ENCODE assay signal across 1 cellular context in genomic region chr19:1065606-1066109, GRCh38.
TF ChIP-seq lines count a peak whose summit lies in the region.

No MANE protein-coding gene starts in this region.

TF ChIP-seq in HepG2, 621 proteins besides CTCF, POLR2A, EP300 and RAD21 (continued from another document and continues in another):
- TF ChIP-seq AKNA (CRISPR knock-in tag; IDR thresholded peaks at IDR 0.05; ENCODE audit: borderline replicate concordance): no peak
- no peak for TF ChIP-seq ZFP36L1 (CRISPR knock-in tag; IDR thresholded peaks at IDR 0.05)
- TF ChIP-seq SRSF1 (optimal IDR thresholded peaks at IDR 0.05; ENCODE audit: low read depth, low read length): peak; percentile 30
- TF ChIP-seq RBM22 (optimal IDR thresholded peaks at IDR 0.05; ENCODE audit: low read length): no peak
- peak; percentile 52; the same call in 1 of the 2 replicates for TF ChIP-seq ZNF337 (CRISPR knock-in tag; IDR thresholded peaks at IDR 0.05; ENCODE audit: borderline replicate concordance, low read depth)
- TF ChIP-seq RBFOX2 (IDR thresholded peaks at IDR 0.05; ENCODE audit: low read depth, low read length): no peak
- TF ChIP-seq SALL1 (CRISPR knock-in tag; IDR thresholded peaks at IDR 0.05): peak; percentile 42; the same call in 1 of the 2 replicates
- no peak for TF ChIP-seq TFDP2 (CRISPR knock-in tag; IDR thresholded peaks at IDR 0.05)
- TF ChIP-seq ZNF781 (CRISPR knock-in tag; IDR thresholded peaks at IDR 0.05; ENCODE audit: borderline replicate concordance, not compliant biosample characterization): no peak
- TF ChIP-seq ZNF816 (CRISPR knock-in tag; IDR thresholded peaks at IDR 0.05; ENCODE audit: borderline replicate concordance): no peak
- no peak for TF ChIP-seq SRSF4 (IDR thresholded peaks at IDR 0.05; ENCODE audit: low read depth, low read length, poor library complexity, severe bottlenecking)
- TF ChIP-seq MTF2 (CRISPR knock-in tag; IDR thresholded peaks at IDR 0.05; ENCODE audit: borderline replicate concordance): no peak
- no peak for TF ChIP-seq ZBTB37 (CRISPR knock-in tag; IDR thresholded peaks at IDR 0.05)
- 0 out of 2 replicates have a peak, but pooled peaks have one; percentile 48 for TF ChIP-seq CAMTA2 (CRISPR knock-in tag; IDR thresholded peaks at IDR 0.05; ENCODE audit: borderline replicate concordance)
- TF ChIP-seq GATAD1 (CRISPR knock-in tag; IDR thresholded peaks at IDR 0.05): no peak
- TF ChIP-seq GZF1 (CRISPR knock-in tag; IDR thresholded peaks at IDR 0.05): no peak
- no peak for TF ChIP-seq ADNP (CRISPR knock-in tag; IDR thresholded peaks at IDR 0.05)
- TF ChIP-seq ZNF605 (CRISPR knock-in tag; IDR thresholded peaks at IDR 0.05): no peak
- no peak for TF ChIP-seq NBN (conservative IDR thresholded peaks at IDR 0.05)
- no peak; the same call in 1 of the 2 replicates for TF ChIP-seq TGIF2 (CRISPR knock-in tag; IDR thresholded peaks at IDR 0.05)
- TF ChIP-seq ZNF253 (CRISPR knock-in tag; IDR thresholded peaks at IDR 0.05; ENCODE audit: borderline replicate concordance): no peak
- no peak for TF ChIP-seq ZNF557 (CRISPR knock-in tag; IDR thresholded peaks at IDR 0.05)
- TF ChIP-seq ZC3H4 (CRISPR knock-in tag; IDR thresholded peaks at IDR 0.05; ENCODE audit: borderline replicate concordance): no peak
- TF ChIP-seq ZNF530 (CRISPR knock-in tag; IDR thresholded peaks at IDR 0.05; ENCODE audit: low read depth): no peak
- no peak; the same call in 1 of the 2 replicates for TF ChIP-seq ZNF354B (CRISPR knock-in tag; IDR thresholded peaks at IDR 0.05)
- no peak for TF ChIP-seq YEATS4 (CRISPR knock-in tag; IDR thresholded peaks at IDR 0.05; ENCODE audit: borderline replicate concordance)
- TF ChIP-seq GABPB1 (CRISPR knock-in tag; IDR thresholded peaks at IDR 0.05): no peak
- TF ChIP-seq ZNF296 (CRISPR knock-in tag; conservative IDR thresholded peaks at IDR 0.05): no peak
- TF ChIP-seq STAG1 (CRISPR knock-in tag; IDR thresholded peaks at IDR 0.05): no peak
- no peak for TF ChIP-seq ZNF138 (CRISPR knock-in tag; IDR thresholded peaks at IDR 0.05; ENCODE audit: low read depth)
- no peak for TF ChIP-seq ZGPAT (CRISPR knock-in tag; IDR thresholded peaks at IDR 0.05)
- no peak for TF ChIP-seq ZNF468 (CRISPR knock-in tag; IDR thresholded peaks at IDR 0.05)
- no peak for TF ChIP-seq ZNF615 (CRISPR knock-in tag; IDR thresholded peaks at IDR 0.05; ENCODE audit: borderline replicate concordance)
- TF ChIP-seq PAWR (CRISPR knock-in tag; IDR thresholded peaks at IDR 0.05; ENCODE audit: borderline replicate concordance): no peak
- TF ChIP-seq ZNF496 (CRISPR knock-in tag; IDR thresholded peaks at IDR 0.05; ENCODE audit: insufficient replicate concordance): no peak
- no peak for TF ChIP-seq MAFF (IDR thresholded peaks at IDR 0.05; ENCODE audit: low read depth, low read length)
- no peak for TF ChIP-seq MIER2 (CRISPR knock-in tag; IDR thresholded peaks at IDR 0.05)
- TF ChIP-seq, protein P1, sequence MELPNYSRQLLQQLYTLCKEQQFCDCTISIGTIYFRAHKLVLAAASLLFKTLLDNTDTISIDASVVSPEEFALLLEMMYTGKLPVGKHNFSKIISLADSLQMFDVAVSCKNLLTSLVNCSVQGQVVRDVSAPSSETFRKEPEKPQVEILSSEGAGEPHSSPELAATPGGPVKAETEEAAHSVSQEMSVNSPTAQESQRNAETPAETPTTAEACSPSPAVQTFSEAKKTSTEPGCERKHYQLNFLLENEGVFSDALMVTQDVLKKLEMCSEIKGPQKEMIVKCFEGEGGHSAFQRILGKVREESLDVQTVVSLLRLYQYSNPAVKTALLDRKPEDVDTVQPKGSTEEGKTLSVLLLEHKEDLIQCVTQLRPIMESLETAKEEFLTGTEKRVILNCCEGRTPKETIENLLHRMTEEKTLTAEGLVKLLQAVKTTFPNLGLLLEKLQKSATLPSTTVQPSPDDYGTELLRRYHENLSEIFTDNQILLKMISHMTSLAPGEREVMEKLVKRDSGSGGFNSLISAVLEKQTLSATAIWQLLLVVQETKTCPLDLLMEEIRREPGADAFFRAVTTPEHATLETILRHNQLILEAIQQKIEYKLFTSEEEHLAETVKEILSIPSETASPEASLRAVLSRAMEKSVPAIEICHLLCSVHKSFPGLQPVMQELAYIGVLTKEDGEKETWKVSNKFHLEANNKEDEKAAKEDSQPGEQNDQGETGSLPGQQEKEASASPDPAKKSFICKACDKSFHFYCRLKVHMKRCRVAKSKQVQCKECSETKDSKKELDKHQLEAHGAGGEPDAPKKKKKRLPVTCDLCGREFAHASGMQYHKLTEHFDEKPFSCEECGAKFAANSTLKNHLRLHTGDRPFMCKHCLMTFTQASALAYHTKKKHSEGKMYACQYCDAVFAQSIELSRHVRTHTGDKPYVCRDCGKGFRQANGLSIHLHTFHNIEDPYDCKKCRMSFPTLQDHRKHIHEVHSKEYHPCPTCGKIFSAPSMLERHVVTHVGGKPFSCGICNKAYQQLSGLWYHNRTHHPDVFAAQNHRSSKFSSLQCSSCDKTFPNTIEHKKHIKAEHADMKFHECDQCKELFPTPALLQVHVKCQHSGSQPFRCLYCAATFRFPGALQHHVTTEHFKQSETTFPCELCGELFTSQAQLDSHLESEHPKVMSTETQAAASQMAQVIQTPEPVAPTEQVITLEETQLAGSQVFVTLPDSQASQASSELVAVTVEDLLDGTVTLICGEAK (IDR thresholded peaks at IDR 0.05): no peak
- TF ChIP-seq, protein P1 (CRISPR knock-in tag; IDR thresholded peaks at IDR 0.05): no peak
- no peak for TF ChIP-seq ATF7 (IDR thresholded peaks at IDR 0.05)
- peak; percentile 64; the same call in 1 of the 2 replicates for TF ChIP-seq ATF7 (CRISPR knock-in tag; IDR thresholded peaks at IDR 0.05)
- TF ChIP-seq ZKSCAN8 (CRISPR knock-in tag; IDR thresholded peaks at IDR 0.05; ENCODE audit: borderline replicate concordance): no peak
- no peak for TF ChIP-seq FOSL2 (CRISPR knock-in tag; IDR thresholded peaks at IDR 0.05)
- TF ChIP-seq SATB2 (CRISPR knock-in tag; IDR thresholded peaks at IDR 0.05): no peak
- TF ChIP-seq SMAD3 (CRISPR knock-in tag; IDR thresholded peaks at IDR 0.05): no peak
- TF ChIP-seq, protein P2, sequence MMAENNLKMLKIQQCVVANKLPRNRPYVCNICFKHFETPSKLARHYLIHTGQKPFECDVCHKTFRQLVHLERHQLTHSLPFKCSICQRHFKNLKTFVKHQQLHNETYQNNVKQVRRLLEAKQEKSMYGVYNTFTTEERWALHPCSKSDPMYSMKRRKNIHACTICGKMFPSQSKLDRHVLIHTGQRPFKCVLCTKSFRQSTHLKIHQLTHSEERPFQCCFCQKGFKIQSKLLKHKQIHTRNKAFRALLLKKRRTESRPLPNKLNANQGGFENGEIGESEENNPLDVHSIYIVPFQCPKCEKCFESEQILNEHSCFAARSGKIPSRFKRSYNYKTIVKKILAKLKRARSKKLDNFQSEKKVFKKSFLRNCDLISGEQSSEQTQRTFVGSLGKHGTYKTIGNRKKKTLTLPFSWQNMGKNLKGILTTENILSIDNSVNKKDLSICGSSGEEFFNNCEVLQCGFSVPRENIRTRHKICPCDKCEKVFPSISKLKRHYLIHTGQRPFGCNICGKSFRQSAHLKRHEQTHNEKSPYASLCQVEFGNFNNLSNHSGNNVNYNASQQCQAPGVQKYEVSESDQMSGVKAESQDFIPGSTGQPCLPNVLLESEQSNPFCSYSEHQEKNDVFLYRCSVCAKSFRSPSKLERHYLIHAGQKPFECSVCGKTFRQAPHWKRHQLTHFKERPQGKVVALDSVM (CRISPR knock-in tag; IDR thresholded peaks at IDR 0.05): no peak
- TF ChIP-seq MXD4 (CRISPR knock-in tag; IDR thresholded peaks at IDR 0.05): no peak
- no peak for TF ChIP-seq SMARCC2 (IDR thresholded peaks at IDR 0.05)
